1 cellular context compared by ENCODE assay signal in the genomic region with DNA sequence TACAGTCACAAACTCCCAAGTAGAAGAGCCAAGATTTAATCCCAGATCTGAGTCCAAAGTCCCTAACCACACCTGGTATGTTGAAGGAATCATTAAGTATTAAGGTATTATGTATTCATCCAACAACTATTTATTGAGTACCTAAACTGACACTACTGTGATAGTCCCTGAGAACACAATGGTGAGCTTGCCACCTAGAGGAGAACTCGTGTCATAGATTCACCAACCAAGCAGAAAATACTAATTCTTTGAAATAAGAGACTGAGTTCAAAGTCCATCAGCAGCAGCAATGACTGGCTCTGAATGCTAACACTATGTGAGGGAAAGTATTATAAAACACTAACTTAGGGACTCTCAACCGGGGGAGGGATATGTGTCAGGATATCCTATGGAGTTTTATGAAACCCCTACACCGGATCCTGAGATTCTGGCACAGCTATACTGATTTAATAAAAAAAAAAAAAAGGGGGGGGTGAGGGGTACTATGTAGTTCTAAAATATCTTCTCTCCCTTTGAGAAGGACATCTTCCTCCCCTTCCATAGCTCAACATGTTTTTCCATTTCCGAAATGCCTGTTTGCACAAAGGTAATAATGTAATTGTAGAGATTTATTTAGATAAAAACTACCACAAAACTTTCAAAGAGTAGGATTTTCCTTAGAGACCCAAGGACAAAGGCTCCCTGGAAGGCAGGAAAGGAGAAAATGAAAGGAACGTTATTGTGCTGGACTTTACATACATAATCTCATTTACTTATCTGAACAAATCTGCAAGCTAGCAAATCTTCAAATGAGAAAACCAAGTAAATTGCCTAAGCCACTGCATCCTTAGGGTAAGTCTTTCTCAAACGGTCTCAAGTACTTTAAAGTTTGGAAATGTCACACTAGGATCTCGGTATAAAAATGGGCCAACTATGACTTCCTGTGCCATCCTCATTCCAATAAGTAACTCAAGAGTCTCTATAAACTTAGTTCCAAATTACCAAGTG.
A peak's percentile ranks its signal among the peaks of the same experiment; 100 is the strongest.
TF ChIP-seq lines count a peak whose summit lies in the region.

No MANE protein-coding gene starts in this region.

TF ChIP-seq in K562, 482 proteins besides CTCF, POLR2A, EP300 and RAD21 (continues in another document):
- TF ChIP-seq TCF7 (IDR thresholded peaks at IDR 0.05; ENCODE audit: borderline replicate concordance) (no peak), BRD9 (IDR thresholded peaks at IDR 0.05; ENCODE audit: low read depth, partially characterized antibody) (peak; percentile 70), NFATC3 (IDR thresholded peaks at IDR 0.05) (no peak), MTA3 (IDR thresholded peaks at IDR 0.05; ENCODE audit: borderline replicate concordance) (no peak), ZNF764 (CRISPR knock-in tag; IDR thresholded peaks at IDR 0.05; ENCODE audit: low read depth) (no peak), HDGF (IDR thresholded peaks at IDR 0.05) (no peak), ATF7 (IDR thresholded peaks at IDR 0.05) (0 out of 2 replicates have a peak, but pooled peaks have one; percentile 25), KDM2B (CRISPR knock-in tag; IDR thresholded peaks at IDR 0.05) (no peak), ZNF354B (CRISPR knock-in tag; IDR thresholded peaks at IDR 0.05) (no peak), HCFC1 (IDR thresholded peaks at IDR 0.05; ENCODE audit: low read depth, low read length) (no peak), IFI16 (CRISPR knock-in tag; IDR thresholded peaks at IDR 0.05) (no peak), RBM22 (IDR thresholded peaks at IDR 0.05; ENCODE audit: low read depth, low read length, poor library complexity, severe bottlenecking) (no peak), RBFOX2 (IDR thresholded peaks at IDR 0.05; ENCODE audit: low read depth, low read length) (0 out of 2 replicates have a peak, but pooled peaks have one; percentile 3), POLR3A (IDR thresholded peaks at IDR 0.05; ENCODE audit: borderline replicate concordance, extremely low read depth, insufficient read depth, insufficient read length) (no peak), POLR2G (IDR thresholded peaks at IDR 0.05; ENCODE audit: low read depth, low read length) (no peak), PHB2 (IDR thresholded peaks at IDR 0.05; ENCODE audit: low read depth) (no peak), ZNF584 (CRISPR knock-in tag; IDR thresholded peaks at IDR 0.05; ENCODE audit: low read depth) (no peak), ZNF316 (IDR thresholded peaks at IDR 0.05) (peak; percentile 94), MAFG (tag; conservative IDR thresholded peaks at IDR 0.05) (peak; percentile 93), ZNF707 (CRISPR knock-in tag; conservative IDR thresholded peaks at IDR 0.05) (no peak), MTF1 (CRISPR knock-in tag; IDR thresholded peaks at IDR 0.05; ENCODE audit: borderline replicate concordance) (no peak), ZNF217 (CRISPR knock-in tag; IDR thresholded peaks at IDR 0.05) (no peak), KAT2B (IDR thresholded peaks at IDR 0.05; ENCODE audit: low read depth, low read length) (no peak), CHD1 (IDR thresholded peaks at IDR 0.05; ENCODE audit: low read length) (no peak), ZBTB8A (IDR thresholded peaks at IDR 0.05; ENCODE audit: partially characterized antibody) (no peak), SMC3 (conservative IDR thresholded peaks at IDR 0.05; ENCODE audit: insufficient read depth, low read depth, low read length) (peak; percentile 69), ZNF785 (CRISPR knock-in tag; IDR thresholded peaks at IDR 0.05) (no peak), STAG1 (CRISPR knock-in tag; IDR thresholded peaks at IDR 0.05; ENCODE audit: borderline replicate concordance) (no peak), RBBP5 (IDR thresholded peaks at IDR 0.05; ENCODE audit: borderline replicate concordance, insufficient read depth, low read length, poor library complexity, severe bottlenecking) (no peak), PPARD (CRISPR knock-in tag; IDR thresholded peaks at IDR 0.05) (no peak), KDM4B (IDR thresholded peaks at IDR 0.05; ENCODE audit: borderline replicate concordance in 2 of 2, low read depth in 1 of 2) (no peak), ZNF239 (CRISPR knock-in tag; IDR thresholded peaks at IDR 0.05) (no peak), MAFK (IDR thresholded peaks at IDR 0.05; ENCODE audit: low read length) (peak; percentile 76), CTBP1 (IDR thresholded peaks at IDR 0.05; ENCODE audit: borderline replicate concordance) (no peak), ZFP1 (CRISPR knock-in tag; IDR thresholded peaks at IDR 0.05) (no peak), SMARCE1 (IDR thresholded peaks at IDR 0.05) (no peak), BDP1 (IDR thresholded peaks at IDR 0.05; ENCODE audit: insufficient read depth, insufficient read length) (no peak), ZNF644 (tag; IDR thresholded peaks at IDR 0.05; ENCODE audit: low read depth) (no peak), TEAD4 (IDR thresholded peaks at IDR 0.05; ENCODE audit: low read length) (0 out of 2 replicates have a peak, but pooled peaks have one; percentile 19), TEAD4 (CRISPR knock-in tag; IDR thresholded peaks at IDR 0.05; ENCODE audit: borderline replicate concordance) (no peak), ZNF143 (CRISPR knock-in tag; IDR thresholded peaks at IDR 0.05) (no peak), ZNF384 (IDR thresholded peaks at IDR 0.05; ENCODE audit: low read depth, low read length) (peak; percentile 44; the same call in 1 of the 2 replicates), RHOXF2B (CRISPR knock-in tag; conservative IDR thresholded peaks at IDR 0.05) (no peak), ETV6 (IDR thresholded peaks at IDR 0.05; ENCODE audit: borderline replicate concordance in 1 of 2, low read depth in 2 of 2, low read length in 1 of 2) (no peak), ETV6 (CRISPR knock-in tag; IDR thresholded peaks at IDR 0.05; ENCODE audit: borderline replicate concordance) (no peak), FUS (optimal IDR thresholded peaks at IDR 0.05; ENCODE audit: low read depth, low read length) (no peak), ZNF41 (CRISPR knock-in tag; conservative IDR thresholded peaks at IDR 0.05) (no peak), CBX3 (IDR thresholded peaks at IDR 0.05; ENCODE audit: borderline replicate concordance in 1 of 2, low read length in 2 of 2) (0 out of 3 replicates have a peak, but pooled peaks of 1 of the 2 experiments have one; percentile 20), CHCHD3 (CRISPR knock-in tag; IDR thresholded peaks at IDR 0.05) (no peak), ARID2 (IDR thresholded peaks at IDR 0.05) (0 out of 2 replicates have a peak, but pooled peaks have one; percentile 52), MEIS2 (IDR thresholded peaks at IDR 0.05; ENCODE audit: partially characterized antibody) (peak; percentile 8), JUND (IDR thresholded peaks at IDR 0.05; ENCODE audit: borderline replicate concordance, low read depth, low read length) (no peak), JUND (tag; IDR thresholded peaks at IDR 0.05; ENCODE audit: borderline replicate concordance, low read depth, low read length) (no peak; the same call in 2 of the 3 replicates)
- TF ChIP-seq, protein P1, sequence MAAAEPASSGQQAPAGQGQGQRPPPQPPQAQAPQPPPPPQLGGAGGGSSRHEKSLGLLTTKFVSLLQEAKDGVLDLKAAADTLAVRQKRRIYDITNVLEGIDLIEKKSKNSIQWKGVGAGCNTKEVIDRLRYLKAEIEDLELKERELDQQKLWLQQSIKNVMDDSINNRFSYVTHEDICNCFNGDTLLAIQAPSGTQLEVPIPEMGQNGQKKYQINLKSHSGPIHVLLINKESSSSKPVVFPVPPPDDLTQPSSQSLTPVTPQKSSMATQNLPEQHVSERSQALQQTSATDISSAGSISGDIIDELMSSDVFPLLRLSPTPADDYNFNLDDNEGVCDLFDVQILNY (CRISPR knock-in tag; IDR thresholded peaks at IDR 0.05), result no peak
- TF ChIP-seq, protein P2, sequence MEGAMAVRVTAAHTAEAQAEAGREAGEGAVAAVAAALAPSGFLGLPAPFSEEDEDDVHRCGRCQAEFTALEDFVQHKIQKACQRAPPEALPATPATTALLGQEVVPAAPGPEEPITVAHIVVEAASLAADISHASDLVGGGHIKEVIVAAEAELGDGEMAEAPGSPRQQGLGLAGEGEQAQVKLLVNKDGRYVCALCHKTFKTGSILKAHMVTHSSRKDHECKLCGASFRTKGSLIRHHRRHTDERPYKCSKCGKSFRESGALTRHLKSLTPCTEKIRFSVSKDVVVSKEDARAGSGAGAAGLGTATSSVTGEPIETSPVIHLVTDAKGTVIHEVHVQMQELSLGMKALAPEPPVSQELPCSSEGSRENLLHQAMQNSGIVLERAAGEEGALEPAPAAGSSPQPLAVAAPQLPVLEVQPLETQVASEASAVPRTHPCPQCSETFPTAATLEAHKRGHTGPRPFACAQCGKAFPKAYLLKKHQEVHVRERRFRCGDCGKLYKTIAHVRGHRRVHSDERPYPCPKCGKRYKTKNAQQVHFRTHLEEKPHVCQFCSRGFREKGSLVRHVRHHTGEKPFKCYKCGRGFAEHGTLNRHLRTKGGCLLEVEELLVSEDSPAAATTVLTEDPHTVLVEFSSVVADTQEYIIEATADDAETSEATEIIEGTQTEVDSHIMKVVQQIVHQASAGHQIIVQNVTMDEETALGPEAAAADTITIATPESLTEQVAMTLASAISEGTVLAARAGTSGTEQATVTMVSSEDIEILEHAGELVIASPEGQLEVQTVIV (CRISPR knock-in tag; IDR thresholded peaks at IDR 0.05; ENCODE audit: borderline replicate concordance), result no peak
- TF ChIP-seq, protein P3, sequence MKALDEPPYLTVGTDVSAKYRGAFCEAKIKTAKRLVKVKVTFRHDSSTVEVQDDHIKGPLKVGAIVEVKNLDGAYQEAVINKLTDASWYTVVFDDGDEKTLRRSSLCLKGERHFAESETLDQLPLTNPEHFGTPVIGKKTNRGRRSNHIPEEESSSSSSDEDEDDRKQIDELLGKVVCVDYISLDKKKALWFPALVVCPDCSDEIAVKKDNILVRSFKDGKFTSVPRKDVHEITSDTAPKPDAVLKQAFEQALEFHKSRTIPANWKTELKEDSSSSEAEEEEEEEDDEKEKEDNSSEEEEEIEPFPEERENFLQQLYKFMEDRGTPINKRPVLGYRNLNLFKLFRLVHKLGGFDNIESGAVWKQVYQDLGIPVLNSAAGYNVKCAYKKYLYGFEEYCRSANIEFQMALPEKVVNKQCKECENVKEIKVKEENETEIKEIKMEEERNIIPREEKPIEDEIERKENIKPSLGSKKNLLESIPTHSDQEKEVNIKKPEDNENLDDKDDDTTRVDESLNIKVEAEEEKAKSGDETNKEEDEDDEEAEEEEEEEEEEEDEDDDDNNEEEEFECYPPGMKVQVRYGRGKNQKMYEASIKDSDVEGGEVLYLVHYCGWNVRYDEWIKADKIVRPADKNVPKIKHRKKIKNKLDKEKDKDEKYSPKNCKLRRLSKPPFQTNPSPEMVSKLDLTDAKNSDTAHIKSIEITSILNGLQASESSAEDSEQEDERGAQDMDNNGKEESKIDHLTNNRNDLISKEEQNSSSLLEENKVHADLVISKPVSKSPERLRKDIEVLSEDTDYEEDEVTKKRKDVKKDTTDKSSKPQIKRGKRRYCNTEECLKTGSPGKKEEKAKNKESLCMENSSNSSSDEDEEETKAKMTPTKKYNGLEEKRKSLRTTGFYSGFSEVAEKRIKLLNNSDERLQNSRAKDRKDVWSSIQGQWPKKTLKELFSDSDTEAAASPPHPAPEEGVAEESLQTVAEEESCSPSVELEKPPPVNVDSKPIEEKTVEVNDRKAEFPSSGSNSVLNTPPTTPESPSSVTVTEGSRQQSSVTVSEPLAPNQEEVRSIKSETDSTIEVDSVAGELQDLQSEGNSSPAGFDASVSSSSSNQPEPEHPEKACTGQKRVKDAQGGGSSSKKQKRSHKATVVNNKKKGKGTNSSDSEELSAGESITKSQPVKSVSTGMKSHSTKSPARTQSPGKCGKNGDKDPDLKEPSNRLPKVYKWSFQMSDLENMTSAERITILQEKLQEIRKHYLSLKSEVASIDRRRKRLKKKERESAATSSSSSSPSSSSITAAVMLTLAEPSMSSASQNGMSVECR (CRISPR knock-in tag; IDR thresholded peaks at IDR 0.05), result no peak
- TF ChIP-seq, protein P4, sequence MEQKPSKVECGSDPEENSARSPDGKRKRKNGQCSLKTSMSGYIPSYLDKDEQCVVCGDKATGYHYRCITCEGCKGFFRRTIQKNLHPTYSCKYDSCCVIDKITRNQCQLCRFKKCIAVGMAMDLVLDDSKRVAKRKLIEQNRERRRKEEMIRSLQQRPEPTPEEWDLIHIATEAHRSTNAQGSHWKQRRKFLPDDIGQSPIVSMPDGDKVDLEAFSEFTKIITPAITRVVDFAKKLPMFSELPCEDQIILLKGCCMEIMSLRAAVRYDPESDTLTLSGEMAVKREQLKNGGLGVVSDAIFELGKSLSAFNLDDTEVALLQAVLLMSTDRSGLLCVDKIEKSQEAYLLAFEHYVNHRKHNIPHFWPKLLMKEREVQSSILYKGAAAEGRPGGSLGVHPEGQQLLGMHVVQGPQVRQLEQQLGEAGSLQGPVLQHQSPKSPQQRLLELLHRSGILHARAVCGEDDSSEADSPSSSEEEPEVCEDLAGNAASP (IDR thresholded peaks at IDR 0.05), result no peak
- TF ChIP-seq, protein P5, sequence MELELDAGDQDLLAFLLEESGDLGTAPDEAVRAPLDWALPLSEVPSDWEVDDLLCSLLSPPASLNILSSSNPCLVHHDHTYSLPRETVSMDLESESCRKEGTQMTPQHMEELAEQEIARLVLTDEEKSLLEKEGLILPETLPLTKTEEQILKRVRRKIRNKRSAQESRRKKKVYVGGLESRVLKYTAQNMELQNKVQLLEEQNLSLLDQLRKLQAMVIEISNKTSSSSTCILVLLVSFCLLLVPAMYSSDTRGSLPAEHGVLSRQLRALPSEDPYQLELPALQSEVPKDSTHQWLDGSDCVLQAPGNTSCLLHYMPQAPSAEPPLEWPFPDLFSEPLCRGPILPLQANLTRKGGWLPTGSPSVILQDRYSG (tag; conservative IDR thresholded peaks at IDR 0.05; ENCODE audit: low read depth), result no peak
- TF ChIP-seq, protein P6, sequence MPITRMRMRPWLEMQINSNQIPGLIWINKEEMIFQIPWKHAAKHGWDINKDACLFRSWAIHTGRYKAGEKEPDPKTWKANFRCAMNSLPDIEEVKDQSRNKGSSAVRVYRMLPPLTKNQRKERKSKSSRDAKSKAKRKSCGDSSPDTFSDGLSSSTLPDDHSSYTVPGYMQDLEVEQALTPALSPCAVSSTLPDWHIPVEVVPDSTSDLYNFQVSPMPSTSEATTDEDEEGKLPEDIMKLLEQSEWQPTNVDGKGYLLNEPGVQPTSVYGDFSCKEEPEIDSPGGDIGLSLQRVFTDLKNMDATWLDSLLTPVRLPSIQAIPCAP (CRISPR knock-in tag; IDR thresholded peaks at IDR 0.05; ENCODE audit: borderline replicate concordance), result no peak
- TF ChIP-seq, protein P7, sequence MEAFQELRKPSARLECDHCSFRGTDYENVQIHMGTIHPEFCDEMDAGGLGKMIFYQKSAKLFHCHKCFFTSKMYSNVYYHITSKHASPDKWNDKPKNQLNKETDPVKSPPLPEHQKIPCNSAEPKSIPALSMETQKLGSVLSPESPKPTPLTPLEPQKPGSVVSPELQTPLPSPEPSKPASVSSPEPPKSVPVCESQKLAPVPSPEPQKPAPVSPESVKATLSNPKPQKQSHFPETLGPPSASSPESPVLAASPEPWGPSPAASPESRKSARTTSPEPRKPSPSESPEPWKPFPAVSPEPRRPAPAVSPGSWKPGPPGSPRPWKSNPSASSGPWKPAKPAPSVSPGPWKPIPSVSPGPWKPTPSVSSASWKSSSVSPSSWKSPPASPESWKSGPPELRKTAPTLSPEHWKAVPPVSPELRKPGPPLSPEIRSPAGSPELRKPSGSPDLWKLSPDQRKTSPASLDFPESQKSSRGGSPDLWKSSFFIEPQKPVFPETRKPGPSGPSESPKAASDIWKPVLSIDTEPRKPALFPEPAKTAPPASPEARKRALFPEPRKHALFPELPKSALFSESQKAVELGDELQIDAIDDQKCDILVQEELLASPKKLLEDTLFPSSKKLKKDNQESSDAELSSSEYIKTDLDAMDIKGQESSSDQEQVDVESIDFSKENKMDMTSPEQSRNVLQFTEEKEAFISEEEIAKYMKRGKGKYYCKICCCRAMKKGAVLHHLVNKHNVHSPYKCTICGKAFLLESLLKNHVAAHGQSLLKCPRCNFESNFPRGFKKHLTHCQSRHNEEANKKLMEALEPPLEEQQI (IDR thresholded peaks at IDR 0.05), result peak; percentile 19; the same call in 1 of the 2 replicates
